6 cellular contexts compared by ENCODE assay signal in genomic region chr21:44158082-44158468, GRCh38. TPM values are rescaled to one million over a fixed set of nuclear protein-coding genes. Genes with fewer than 3 reads are reported as not detected.
DNase-seq lines count a peak whose midpoint lies in the region; ATAC-seq and TF ChIP-seq lines count a peak whose summit lies in the region.
"Not testable (repeated sequence)": the region's sequence is repeated elsewhere in the genome, so short reads cannot be mapped to it uniquely, and the experiment has no call there.

No MANE protein-coding gene starts in this region.

- H3K36me3 Mint-ChIP-seq in CD4-positive, alpha-beta T cell (ENCODE audit: low read depth); T-helper 1 cell treated with Interleukin-12 subunit alpha and Interleukin-12 subunit beta and Interleukin-4 antibody, amounts not matched to agents 30 μg/mL and 1 μg/mL, for 36 hours (ENCODE audit: low read depth); activated CD4-positive, alpha-beta T cell treated with anti-CD3 and anti-CD28 coated beads, Interleukin-2, amount 10 ng/mL, durations not matched to agents 24 days and 14 days (ENCODE audit: low read depth); activated T-helper 1 cell treated with anti-CD3 and anti-CD28 coated beads, Interleukin-12 subunit alpha, Interleukin-12 subunit beta, Interleukin-2, Interleukin-4 antibody, amounts not matched to agents 30 ng/mL and 10 ng/mL and 1 ng/mL, durations not matched to agents 14 hours and 24 hours and 36 hours (ENCODE audit: low read depth); natural killer cell: not testable (repeated sequence)

- H3K9me3 Mint-ChIP-seq in CD4-positive, alpha-beta T cell; T-helper 1 cell treated with Interleukin-12 subunit alpha and Interleukin-12 subunit beta and Interleukin-4 antibody, amounts not matched to agents 30 μg/mL and 1 μg/mL, for 36 hours; activated CD4-positive, alpha-beta T cell treated with anti-CD3 and anti-CD28 coated beads, Interleukin-2, amount 10 ng/mL, durations not matched to agents 24 days and 14 days; activated T-helper 1 cell treated with anti-CD3 and anti-CD28 coated beads, Interleukin-12 subunit alpha, Interleukin-12 subunit beta, Interleukin-2, Interleukin-4 antibody, amounts not matched to agents 30 ng/mL and 10 ng/mL and 1 ng/mL, durations not matched to agents 14 hours and 24 hours and 36 hours; natural killer cell: not testable (repeated sequence)

- CTCF ChIA-PET in CD4-positive, alpha-beta T cell (lab: Charles Lee), result not testable (repeated sequence)

- peak overlapping the region; percentile 77 for H3K4me3 Mint-ChIP-seq in CD4-positive, alpha-beta T cell
- H3K4me3 Mint-ChIP-seq in T-helper 1 cell treated with Interleukin-12 subunit alpha and Interleukin-12 subunit beta and Interleukin-4 antibody, amounts not matched to agents 30 μg/mL and 1 μg/mL, for 36 hours, result peak overlapping the region; percentile 70
- peak overlapping the region; percentile 75 for H3K4me3 Mint-ChIP-seq in activated CD4-positive, alpha-beta T cell treated with anti-CD3 and anti-CD28 coated beads, Interleukin-2, amount 10 ng/mL, durations not matched to agents 24 days and 14 days
- peak overlapping the region; percentile 77 for H3K4me3 Mint-ChIP-seq in activated T-helper 1 cell treated with anti-CD3 and anti-CD28 coated beads, Interleukin-12 subunit alpha, Interleukin-12 subunit beta, Interleukin-2, Interleukin-4 antibody, amounts not matched to agents 30 ng/mL and 10 ng/mL and 1 ng/mL, durations not matched to agents 14 hours and 24 hours and 36 hours
- peak overlapping the region; percentile 52 for H3K4me3 Mint-ChIP-seq in natural killer cell

- DNase-seq in CD4-positive, alpha-beta T cell; activated T-helper 1 cell treated with anti-CD3 and anti-CD28 coated beads, Interleukin-12 subunit alpha, Interleukin-12 subunit beta, Interleukin-2, Interleukin-4 antibody, amounts not matched to agents 30 ng/mL and 10 ng/mL and 1 ng/mL, durations not matched to agents 14 hours and 24 hours and 36 hours (ENCODE audit: low spot score); natural killer cell: not testable (repeated sequence)
- DNase-seq in activated CD4-positive, alpha-beta T cell treated with anti-CD3 and anti-CD28 coated beads, Interleukin-2, amount 10 ng/mL, durations not matched to agents 24 days and 14 days, result peak; percentile 56
- peak; percentile 40 for DNase-seq in activated T-cell treated with anti-CD3 and anti-CD28 coated beads, Interleukin-2, amount 50 U/mL, for 1 hour

- not testable (repeated sequence) for TF ChIP-seq CTCF in CD4-positive, alpha-beta T cell (IDR thresholded peaks at IDR 0.05); natural killer cell (IDR thresholded peaks at IDR 0.05)

- not testable (repeated sequence) for ATAC-seq in CD4-positive, alpha-beta T cell (ENCODE audit: poor library complexity); natural killer cell

- H3K27ac Mint-ChIP-seq in CD4-positive, alpha-beta T cell, result peak overlapping the region; percentile 91
- peak overlapping the region; percentile 88 for H3K27ac Mint-ChIP-seq in T-helper 1 cell treated with Interleukin-12 subunit alpha and Interleukin-12 subunit beta and Interleukin-4 antibody, amounts not matched to agents 30 μg/mL and 1 μg/mL, for 36 hours
- peak overlapping the region; percentile 90 for H3K27ac Mint-ChIP-seq in activated CD4-positive, alpha-beta T cell treated with anti-CD3 and anti-CD28 coated beads, Interleukin-2, amount 10 ng/mL, durations not matched to agents 24 days and 14 days
- peak overlapping the region; percentile 81 for H3K27ac Mint-ChIP-seq in activated T-helper 1 cell treated with anti-CD3 and anti-CD28 coated beads, Interleukin-12 subunit alpha, Interleukin-12 subunit beta, Interleukin-2, Interleukin-4 antibody, amounts not matched to agents 30 ng/mL and 10 ng/mL and 1 ng/mL, durations not matched to agents 14 hours and 24 hours and 36 hours
- H3K27ac Mint-ChIP-seq in natural killer cell, result peak overlapping the region; percentile 46 to 51

- H3K27me3 ChIP-seq in CD4-positive, alpha-beta T cell (ENCODE audit: control insufficient read depth, insufficient read depth, low read length), result not testable (repeated sequence)

- H3K27ac ChIP-seq in CD4-positive, alpha-beta T cell (ENCODE audit: low read depth, low read length), result not testable (repeated sequence)

- not testable (repeated sequence) for H3K27me3 Mint-ChIP-seq in CD4-positive, alpha-beta T cell; T-helper 1 cell treated with Interleukin-12 subunit alpha and Interleukin-12 subunit beta and Interleukin-4 antibody, amounts not matched to agents 30 μg/mL and 1 μg/mL, for 36 hours (ENCODE audit: low read depth); activated CD4-positive, alpha-beta T cell treated with anti-CD3 and anti-CD28 coated beads, Interleukin-2, amount 10 ng/mL, durations not matched to agents 24 days and 14 days; activated T-helper 1 cell treated with anti-CD3 and anti-CD28 coated beads, Interleukin-12 subunit alpha, Interleukin-12 subunit beta, Interleukin-2, Interleukin-4 antibody, amounts not matched to agents 30 ng/mL and 10 ng/mL and 1 ng/mL, durations not matched to agents 14 hours and 24 hours and 36 hours (ENCODE audit: insufficient read depth); natural killer cell (ENCODE audit: low read depth in 2 of 2)

- H3K9me3 ChIP-seq in CD4-positive, alpha-beta T cell (ENCODE audit: control insufficient read depth, low read length), result not testable (repeated sequence)

- POLR2A ChIA-PET in CD4-positive, alpha-beta T cell (lab: Charles Lee), result not testable (repeated sequence)

- intact Hi-C loops in CD4-positive, alpha-beta T cell (cut with DNase I, micrococcal nuclease); activated CD4-positive, alpha-beta T cell treated with anti-CD3 and anti-CD28 coated beads, Interleukin-2, amount 10 ng/mL, durations not matched to agents 24 days and 14 days (cut with micrococcal nuclease); activated T-helper 1 cell treated with anti-CD3 and anti-CD28 coated beads, Interleukin-12 subunit alpha, Interleukin-12 subunit beta, Interleukin-2, Interleukin-4 antibody, amounts not matched to agents 30 ng/mL and 10 ng/mL and 1 ng/mL, durations not matched to agents 14 hours and 24 hours and 36 hours (cut with micrococcal nuclease); natural killer cell (cut with micrococcal nuclease): not testable (repeated sequence)

- not testable (repeated sequence) for H3K4me1 Mint-ChIP-seq in CD4-positive, alpha-beta T cell (ENCODE audit: low read depth); T-helper 1 cell treated with Interleukin-12 subunit alpha and Interleukin-12 subunit beta and Interleukin-4 antibody, amounts not matched to agents 30 μg/mL and 1 μg/mL, for 36 hours (ENCODE audit: low read depth); activated CD4-positive, alpha-beta T cell treated with anti-CD3 and anti-CD28 coated beads, Interleukin-2, amount 10 ng/mL, durations not matched to agents 24 days and 14 days; activated T-helper 1 cell treated with anti-CD3 and anti-CD28 coated beads, Interleukin-12 subunit alpha, Interleukin-12 subunit beta, Interleukin-2, Interleukin-4 antibody, amounts not matched to agents 30 ng/mL and 10 ng/mL and 1 ng/mL, durations not matched to agents 14 hours and 24 hours and 36 hours (ENCODE audit: low read depth); natural killer cell

RNA-seq across cellular contexts. Expression of gene GATD3, which starts 24.6 kb away (rescaled TPM):
- 10 to 100 TPM; 21.9 to 23.0 TPM for total RNA-seq in CD4-positive, alpha-beta T cell
- 13.1 and 15.0 TPM in 2 replicates for total RNA-seq in activated CD4-positive, alpha-beta T cell treated with anti-CD3 and anti-CD28 coated beads, Interleukin-2, amount 10 ng/mL, durations not matched to agents 24 days and 14 days
- total RNA-seq in activated T-helper 1 cell treated with anti-CD3 and anti-CD28 coated beads, Interleukin-12 subunit alpha, Interleukin-12 subunit beta, Interleukin-2, Interleukin-4 antibody, amounts not matched to agents 30 ng/mL and 10 ng/mL and 1 ng/mL, durations not matched to agents 14 hours and 24 hours and 36 hours, result 9.5 and 13.8 TPM in 2 replicates
- 10 to 100 TPM; 24.8 to 37.1 (median 27.8) TPM for total RNA-seq in natural killer cell

RNA-seq across cellular contexts. Expression of gene PWP2, which starts 50.9 kb away (rescaled TPM):
- 10 to 100 TPM; 38.0 to 40.6 TPM for total RNA-seq in CD4-positive, alpha-beta T cell
- 10.0 and 16.5 TPM in 2 replicates for total RNA-seq in activated CD4-positive, alpha-beta T cell treated with anti-CD3 and anti-CD28 coated beads, Interleukin-2, amount 10 ng/mL, durations not matched to agents 24 days and 14 days
- total RNA-seq in activated T-helper 1 cell treated with anti-CD3 and anti-CD28 coated beads, Interleukin-12 subunit alpha, Interleukin-12 subunit beta, Interleukin-2, Interleukin-4 antibody, amounts not matched to agents 30 ng/mL and 10 ng/mL and 1 ng/mL, durations not matched to agents 14 hours and 24 hours and 36 hours, result 11.9 and 15.1 TPM in 2 replicates
- total RNA-seq in natural killer cell, result 10 to 100 TPM; 28.5 to 32.7 (median 32.7) TPM
